Comparison of ENCODE assay signal across 15 cellular contexts in genomic region chr5:9337908-9338307, GRCh38.
DNase-seq lines count a peak whose midpoint lies in the region; FAIRE-seq and TF ChIP-seq lines count a peak whose summit lies in the region.
"Had no signal": no experiment of that assay in that cellular context is flagged by ENCODE, and none has a peak within 500 bp of the region (broad histone marks: within the 10 kb centered on the region; RNA-seq: fewer than 3 reads in every experiment).

No MANE protein-coding gene starts in this region.

- no peak for TF ChIP-seq CTCF in kidney (IDR thresholded peaks at IDR 0.05; ENCODE audit: borderline replicate concordance, extremely low read depth, insufficient read depth)

- DNase-seq in HS-5 (ENCODE audit: low read depth), result peak; percentile 88
- DNase-seq in brain pericyte (ENCODE audit: low read depth, low spot score), result peak; percentile 33
- peak; percentile 27 for DNase-seq in hepatic stellate cell (ENCODE audit: low spot score)
- DNase-seq in urothelium cell line (ENCODE audit: low spot score), result peak; percentile 38
- DNase-seq in activated gamma-delta T cell (lab: John Stamatoyannopoulos, UW), result no peak
- no peak for DNase-seq in kidney
- no peak for DNase-seq in HT-29 (ENCODE audit: low spot score)
- DNase-seq: activated gamma-delta T cell treated with Interleukin-2 at 50 U/mL for 16 hours; cerebellar nuclear complex; H9; NCI-H2029 treated with DMSO at 0.1 percent for 48 hours; occipital lobe; stimulated activated CD4-positive, alpha-beta T cell treated with anti-CD3 and anti-CD28 coated beads, Interleukin-4, amount 100 ng/mL, for 24 hours; T-helper 17 cell had no signal

- no peaks in the 10 kb centered on the region for H3K36me3 ChIP-seq in kidney (ENCODE audit: control insufficient read depth in 1 of 2, insufficient read depth in 2 of 2, low read length in 2 of 2)

- no peaks in the 10 kb centered on the region for H3K4me1 ChIP-seq in kidney (ENCODE audit: control insufficient read depth in 1 of 2, insufficient read depth in 1 of 2, low read depth in 1 of 2, low read length in 2 of 2)

- no peak overlapping the region for H3K27ac ChIP-seq in kidney (ENCODE audit: low read depth in 2 of 2, low read length in 2 of 2)

- H3K9me3 ChIP-seq in kidney (ENCODE audit: control insufficient read depth in 1 of 2, low read length in 2 of 2), result no peaks in the 10 kb centered on the region

- FAIRE-seq in urothelium cell line (lab: Jason Lieb, UNC), result no peak
- no peak for FAIRE-seq in kidney (lab: Jason Lieb, UNC)
- FAIRE-seq: K562 had no signal

- no peak overlapping the region for H3K4me3 ChIP-seq in kidney (ENCODE audit: low read length in 2 of 2)
- H3K4me3 ChIP-seq: K562 had no signal

- H3K9ac ChIP-seq in kidney (ENCODE audit: low read length in 2 of 2), result no peak overlapping the region

- intact Hi-C loops in kidney (cut with DNase I), result no loop called here

Comparison
In these comparisons a context has a peak if more than half of its experiments do, and no peak if none do; other contexts are left out.
1. DNase-seq: peak in HS-5 (single experiment), brain pericyte (single experiment), hepatic stellate cell (single experiment) and urothelium cell line (single experiment); none in activated gamma-delta T cell (single experiment), kidney (single experiment) and HT-29 (single experiment).